Comparison of ENCODE assay signal across 8 cellular contexts in genomic region chr9:99822096-99822595, GRCh38. TPM values are rescaled to one million over a fixed set of nuclear protein-coding genes. Genes with fewer than 3 reads are reported as not detected.
DNase-seq lines count a peak whose midpoint lies in the region; ATAC-seq lines count a peak whose summit lies in the region.

No MANE protein-coding gene starts in this region.

- peak overlapping the region; percentile 86 for H3K4me3 Mint-ChIP-seq in activated CD4-positive, alpha-beta memory T cell treated with anti-CD3 and anti-CD28 coated beads for 36 hours

- peak overlapping the region; percentile 73 for H3K4me3 ChIP-seq in skeletal muscle cell (ENCODE audit: low read depth, low read length)

- CTCF ChIA-PET in activated CD4-positive, alpha-beta memory T cell treated with anti-CD3 and anti-CD28 coated beads for 36 hours (lab: Charles Lee): interaction anchor here (1.1 to 3.2 kb wide), 3 partner anchors 11 to 189 kb away, joined by 3 to 14 read pairs (median 8); no protein-coding TSS in a partner anchor

- POLR2A ChIA-PET in activated CD4-positive, alpha-beta memory T cell treated with anti-CD3 and anti-CD28 coated beads for 36 hours (lab: Charles Lee): interaction anchor here (0.6 to 2.0 kb wide), 3 partner anchors 12 to 195 kb away, joined by 3 to 6 read pairs (median 4); partner anchors contain the start of gene STX17

- intact Hi-C loops in activated CD4-positive, alpha-beta memory T cell treated with anti-CD3 and anti-CD28 coated beads for 36 hours (cut with micrococcal nuclease): loop anchor here (5.0 to 10.0 kb wide), 7 partner anchors 395 to 1575 kb away; partner anchors contain the start of genes MRPL50, MSANTD3, TEX10 and ZNF189
- intact Hi-C loops in left ventricle myocardium superior (cut with micrococcal nuclease): loop anchor here (5.0 kb wide), 1 partner anchor 465 kb away; no protein-coding TSS in a partner anchor

- H3K9me3 Mint-ChIP-seq in activated CD4-positive, alpha-beta memory T cell treated with anti-CD3 and anti-CD28 coated beads for 36 hours: no peaks in the 10 kb centered on the region

- H3K27ac Mint-ChIP-seq in activated CD4-positive, alpha-beta memory T cell treated with anti-CD3 and anti-CD28 coated beads for 36 hours: peak overlapping the region; percentile 70

- H3K27me3 Mint-ChIP-seq in activated CD4-positive, alpha-beta memory T cell treated with anti-CD3 and anti-CD28 coated beads for 36 hours: peaks cover 18% of the 10 kb centered on the region

- peaks cover under 1% of the 10 kb centered on the region for H3K36me3 Mint-ChIP-seq in activated CD4-positive, alpha-beta memory T cell treated with anti-CD3 and anti-CD28 coated beads for 36 hours

- ATAC-seq in left ventricle myocardium superior: peak; percentile 0

- DNase-seq in A172 (ENCODE audit: low spot score) (peak; percentile 26), GM19238 (ENCODE audit: insufficient read length, low spot score) (peak; percentile 23), left ventricle myocardium superior (peak; percentile 31), skeletal muscle cell (ENCODE audit: low read depth) (no peak), NCI-H2107 (lab: John Stamatoyannopoulos, UW) (no peak)
- no peak for DNase-seq in activated CD4-positive, alpha-beta memory T cell treated with anti-CD3 and anti-CD28 coated beads for 36 hours
- no peak for DNase-seq in effector CD4-positive, alpha-beta T cell
- DNase-seq in activated effector memory CD4-positive, alpha-beta T cell treated with Interleukin-2 at 50 U/mL for 16 hours: no peak

- peaks cover 65% of the 10 kb centered on the region for H3K4me1 Mint-ChIP-seq in activated CD4-positive, alpha-beta memory T cell treated with anti-CD3 and anti-CD28 coated beads for 36 hours (ENCODE audit: low read depth)

RNA-seq across cellular contexts. Expression of gene NR4A3, which starts 0.5 kb away (rescaled TPM):
- 0.02 TPM in 1 of 2 replicates, not detected in the other for total RNA-seq in A172 (2014; rRNA removed; shearing (Covaris generic))
- total RNA-seq in activated CD4-positive, alpha-beta memory T cell treated with anti-CD3 and anti-CD28 coated beads for 36 hours: 10 to 100 TPM; 10.5 to 11.9 TPM
- total RNA-seq in left ventricle myocardium superior: 4.1 TPM

Comparison
In these comparisons a context has a peak if more than half of its experiments do, and no peak if none do; other contexts are left out.
1. DNase-seq: peak in A172 (single experiment), GM19238 (single experiment) and left ventricle myocardium superior (single experiment); none in activated CD4-positive, alpha-beta memory T cell treated with anti-CD3 and anti-CD28 coated beads for 36 hours (single experiment), skeletal muscle cell (single experiment), effector CD4-positive, alpha-beta T cell (single experiment), activated effector memory CD4-positive, alpha-beta T cell treated with Interleukin-2 at 50 U/mL for 16 hours (single experiment) and NCI-H2107 (single experiment).